9 cellular contexts compared by ENCODE assay signal in the genomic region with DNA sequence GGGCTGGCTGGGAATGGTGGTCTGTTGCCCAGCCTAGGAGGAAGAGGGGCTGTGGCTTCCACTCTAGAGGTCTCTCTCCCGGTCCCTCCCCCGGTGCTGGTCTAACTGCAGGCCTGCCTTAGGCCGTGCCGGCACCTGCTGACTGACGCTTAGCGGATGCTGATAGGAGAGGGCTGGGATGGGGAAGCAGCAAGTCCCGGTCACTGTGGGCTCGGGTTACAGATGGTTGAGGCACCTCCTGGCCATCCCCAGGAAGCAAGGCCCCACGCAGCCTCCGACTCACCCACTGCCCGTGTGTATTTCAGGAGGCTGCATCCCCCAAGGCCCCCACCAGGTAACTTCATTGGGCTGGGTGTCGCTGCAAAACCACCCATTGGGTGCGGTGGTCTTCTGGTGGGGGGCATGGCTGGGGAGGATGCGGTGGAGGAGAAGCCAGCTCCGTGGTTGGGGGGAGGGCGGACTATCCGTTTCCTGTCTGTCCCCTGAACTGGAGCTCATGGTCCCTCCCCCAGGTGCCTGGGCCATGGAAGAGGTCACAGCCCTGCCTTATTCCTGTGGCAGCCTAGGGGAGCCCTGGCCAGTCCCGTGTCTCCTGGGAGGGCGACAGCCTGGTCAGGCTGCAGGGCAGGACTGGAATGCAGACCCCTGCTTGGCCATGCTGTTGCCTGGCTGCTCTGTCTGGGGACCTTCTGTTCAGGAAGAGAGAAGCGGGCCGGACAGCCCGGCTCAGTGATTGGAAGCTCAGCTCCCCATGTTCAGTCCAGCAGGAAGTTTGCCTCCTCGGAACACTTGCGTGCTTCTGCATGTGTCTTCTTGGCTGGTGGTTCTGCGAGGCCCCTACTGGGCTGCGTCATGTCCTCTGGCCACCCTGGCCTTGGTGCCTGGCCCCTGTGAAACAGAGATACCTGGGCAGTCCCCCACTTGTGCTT.
A peak's percentile ranks its signal among the peaks of the same experiment; 100 is the strongest.
DNase-seq lines count a peak whose midpoint lies in the region; ATAC-seq and TF ChIP-seq lines count a peak whose summit lies in the region.
"Had no signal": no experiment of that assay in that cellular context is flagged by ENCODE, and none has a peak within 500 bp of the region (broad histone marks: within the 10 kb centered on the region; RNA-seq: fewer than 3 reads in every experiment).

No MANE protein-coding gene starts in this region.

- no peaks in the 10 kb centered on the region for H3K27me3 ChIP-seq in IMR-90 (ENCODE audit: control insufficient read depth, insufficient read depth, low read length)

- peak overlapping the region; percentile 97 for H3K23ac ChIP-seq in IMR-90 (ENCODE audit: low read depth, low read length)

- TF ChIP-seq POLR2A in IMR-90 (IDR thresholded peaks at IDR 0.05; ENCODE audit: low read depth, low read length) = no peak

- H3K4me1 ChIP-seq in IMR-90 (ENCODE audit: control insufficient read depth, insufficient read depth, low read length) = peaks cover 54% of the 10 kb centered on the region
- H3K4me1 ChIP-seq: HAP-1 had no signal

- peak overlapping the region; percentile 31 for H2AK9ac ChIP-seq in IMR-90 (replicated peaks; ENCODE audit: low read depth, low read length, poor library complexity)

- H3K27ac Mint-ChIP-seq in activated T-helper 1 cell treated with anti-CD3 and anti-CD28 coated beads, Interleukin-12 subunit alpha, Interleukin-12 subunit beta, Interleukin-2, Interleukin-4 antibody, amounts not matched to agents 30 ng/mL and 10 ng/mL and 1 ng/mL, durations not matched to agents 14 hours and 24 hours and 36 hours = peak overlapping the region; percentile 37
- H3K27ac Mint-ChIP-seq in mesothelial cell of epicardium = peak overlapping the region; percentile 86

- no peak for TF ChIP-seq RAD21 in IMR-90 (IDR thresholded peaks at IDR 0.05; ENCODE audit: low read length)

- 77% methylated on average over 7 of the region's 26 CpGs; no CpG with 5 or more reads in 1 of the 2 experiments for WGBS in IMR-90 (ENCODE audit: extremely low coverage in 2 of 2, insufficient read length in 1 of 2), 2 experiments

- POLR2A ChIA-PET in IMR-90 (lab: Charles Lee; ENCODE audit: unreplicated experiment) = no interaction called here

- H3K9me3 Mint-ChIP-seq in activated T-helper 1 cell treated with anti-CD3 and anti-CD28 coated beads, Interleukin-12 subunit alpha, Interleukin-12 subunit beta, Interleukin-2, Interleukin-4 antibody, amounts not matched to agents 30 ng/mL and 10 ng/mL and 1 ng/mL, durations not matched to agents 14 hours and 24 hours and 36 hours = no peaks in the 10 kb centered on the region
- no peaks in the 10 kb centered on the region for H3K9me3 Mint-ChIP-seq in mesothelial cell of epicardium

- no peak overlapping the region for H3K4me3 Mint-ChIP-seq in activated T-helper 1 cell treated with anti-CD3 and anti-CD28 coated beads, Interleukin-12 subunit alpha, Interleukin-12 subunit beta, Interleukin-2, Interleukin-4 antibody, amounts not matched to agents 30 ng/mL and 10 ng/mL and 1 ng/mL, durations not matched to agents 14 hours and 24 hours and 36 hours
- H3K4me3 Mint-ChIP-seq in mesothelial cell of epicardium = no peak overlapping the region

- H3K27me3 Mint-ChIP-seq in activated T-helper 1 cell treated with anti-CD3 and anti-CD28 coated beads, Interleukin-12 subunit alpha, Interleukin-12 subunit beta, Interleukin-2, Interleukin-4 antibody, amounts not matched to agents 30 ng/mL and 10 ng/mL and 1 ng/mL, durations not matched to agents 14 hours and 24 hours and 36 hours (ENCODE audit: insufficient read depth) = no peaks in the 10 kb centered on the region
- H3K27me3 Mint-ChIP-seq in mesothelial cell of epicardium (ENCODE audit: low read depth) = no peaks in the 10 kb centered on the region

- no peak for TF ChIP-seq CTCF in IMR-90 (conservative IDR thresholded peaks at IDR 0.05; ENCODE audit: low read depth, low read length)
- TF ChIP-seq CTCF in mesothelial cell of epicardium (IDR thresholded peaks at IDR 0.05; ENCODE audit: unreplicated experiment) = no peak

- H3K18ac ChIP-seq in IMR-90 (ENCODE audit: low read depth, low read length) = no peak overlapping the region

- peak overlapping the region; percentile 70; the same call in 1 of the 2 replicates for H2BK120ac ChIP-seq in IMR-90 (ENCODE audit: low read depth, low read length)

- dilution Hi-C loops in IMR-90 (cut with HindIII; ENCODE audit: low sequenced_read_pairs, unreplicated experiment) = no loop called here

- H4K20me1 ChIP-seq in IMR-90 (ENCODE audit: insufficient read depth, low read length) = peaks cover 76% of the 10 kb centered on the region

- no peaks in the 10 kb centered on the region for H3K9me3 ChIP-seq in IMR-90 (ENCODE audit: control insufficient read depth, insufficient read depth, low read length)
- H3K9me3 ChIP-seq: HAP-1 had no signal

- peak overlapping the region; percentile 6; the same call in 1 of the 2 replicates for H3K9ac ChIP-seq in IMR-90 (ENCODE audit: low read depth, low read length)

- peak overlapping the region; percentile 59 for H2BK5ac ChIP-seq in IMR-90 (ENCODE audit: low read depth, low read length, poor library complexity, severe bottlenecking)

- peaks cover 12% of the 10 kb centered on the region for H3K36me3 ChIP-seq in IMR-90 (ENCODE audit: control insufficient read depth, insufficient read depth, low read length)

- CTCF ChIA-PET in IMR-90 (lab: Yijun Ruan, JAX) = interaction anchor here (0.8 to 1.7 kb wide), 2 partner anchors 10 to 47 kb away, joined by 3 to 4 read pairs; no protein-coding TSS in a partner anchor

- no peak overlapping the region for H3K4me3 ChIP-seq in IMR-90 (ENCODE audit: insufficient read depth, low read depth, low read length)
- H3K4me3 ChIP-seq: HAP-1 had no signal

- peak overlapping the region; percentile 4; the same call in 1 of the 3 replicates for H2BK15ac ChIP-seq in IMR-90 (ENCODE audit: low read depth, low read length)

- peak overlapping the region; percentile 76; the same call in 1 of the 2 replicates for H4K91ac ChIP-seq in IMR-90 (ENCODE audit: insufficient read depth, low read depth, low read length)

- peak overlapping the region; percentile 39 for H3K27ac ChIP-seq in IMR-90 (ENCODE audit: insufficient read depth, low read length)

- H2BK20ac ChIP-seq in IMR-90 (ENCODE audit: low read depth, low read length) = peak overlapping the region; percentile 80

- H3K14ac ChIP-seq in IMR-90 (replicated peaks; ENCODE audit: low read depth, low read length) = peak overlapping the region; percentile 97

- H3K36me3 Mint-ChIP-seq in activated T-helper 1 cell treated with anti-CD3 and anti-CD28 coated beads, Interleukin-12 subunit alpha, Interleukin-12 subunit beta, Interleukin-2, Interleukin-4 antibody, amounts not matched to agents 30 ng/mL and 10 ng/mL and 1 ng/mL, durations not matched to agents 14 hours and 24 hours and 36 hours (ENCODE audit: low read depth) = peaks cover 1% of the 10 kb centered on the region
- H3K36me3 Mint-ChIP-seq in mesothelial cell of epicardium = no peaks in the 10 kb centered on the region

- peaks cover 28% of the 10 kb centered on the region for H3K4me1 Mint-ChIP-seq in activated T-helper 1 cell treated with anti-CD3 and anti-CD28 coated beads, Interleukin-12 subunit alpha, Interleukin-12 subunit beta, Interleukin-2, Interleukin-4 antibody, amounts not matched to agents 30 ng/mL and 10 ng/mL and 1 ng/mL, durations not matched to agents 14 hours and 24 hours and 36 hours (ENCODE audit: low read depth)
- peaks cover 47% of the 10 kb centered on the region for H3K4me1 Mint-ChIP-seq in mesothelial cell of epicardium

- H3K4ac ChIP-seq in IMR-90 (ENCODE audit: low read depth, low read length) = peak overlapping the region; percentile 96

- peak overlapping the region; percentile 97 for H2AK5ac ChIP-seq in IMR-90 (ENCODE audit: low read depth, low read length)

- no peak overlapping the region for H3K4me2 ChIP-seq in IMR-90 (ENCODE audit: low read depth, low read length)

- peak overlapping the region; percentile 55 to 81; a peak in 2 of 4 replicates for H4K8ac ChIP-seq in IMR-90 (ENCODE audit: low read depth in 2 of 2, low read length in 2 of 2)

- peaks cover 28 to 90% of the 10 kb centered on the region in 2 experiments for H3K79me1 ChIP-seq in IMR-90 (ENCODE audit: low read depth in 1 of 2, low read length in 2 of 2)

- BruUV-seq in IMR-90 (replicated peaks; lab: Mats Ljungman, UMichigan) = no TSS peak

- no peak overlapping the region for H3K56ac ChIP-seq in IMR-90 (ENCODE audit: extremely low read depth, insufficient read depth, low read length)

- H2AFZ ChIP-seq in IMR-90 (replicated peaks; ENCODE audit: low read length, poor library complexity) = peak overlapping the region; percentile 45

- ATAC-seq in IMR-90 (ENCODE audit: low read depth) = 0 out of 2 replicates have a peak, but pooled peaks have one; percentile 0
- ATAC-seq in GM18498 (IDR thresholded peaks at IDR 0.05; ENCODE audit: unreplicated experiment) = no peak
- ATAC-seq in GM18907 (IDR thresholded peaks at IDR 0.05; ENCODE audit: unreplicated experiment) = no peak
- no peak for ATAC-seq in HG03175 (IDR thresholded peaks at IDR 0.05; ENCODE audit: unreplicated experiment)

- in situ Hi-C loops in IMR-90 (cut with MboI; ENCODE audit: low sequenced_read_pairs) = loop anchor here (5.0 kb wide), 1 partner anchor 43 kb away; no protein-coding TSS in a partner anchor

- no peak overlapping the region for H4K5ac ChIP-seq in IMR-90 (ENCODE audit: low read depth, low read length)

- DNase-seq in COR-L47 (lab: John Stamatoyannopoulos, UW) = peak; percentile 27
- DNase-seq in IMR-90 = peak; percentile 80
- DNase-seq in activated T-helper 1 cell treated with anti-CD3 and anti-CD28 coated beads, Interleukin-12 subunit alpha, Interleukin-12 subunit beta, Interleukin-2, Interleukin-4 antibody, amounts not matched to agents 30 ng/mL and 10 ng/mL and 1 ng/mL, durations not matched to agents 14 hours and 24 hours and 36 hours (ENCODE audit: low spot score) = no peak
- DNase-seq in mesothelial cell of epicardium (ENCODE audit: low spot score in 2 of 2, unreplicated experiment in 2 of 2) = no peak
- no peak for DNase-seq in stimulated activated naive CD4-positive, alpha-beta T cell treated with Interleukin-2 at 50 U/mL for 16 hours (lab: John Stamatoyannopoulos, UW)

- intact Hi-C loops in IMR-90 (cut with micrococcal nuclease) = no loop called here
- intact Hi-C loops in activated T-helper 1 cell treated with anti-CD3 and anti-CD28 coated beads, Interleukin-12 subunit alpha, Interleukin-12 subunit beta, Interleukin-2, Interleukin-4 antibody, amounts not matched to agents 30 ng/mL and 10 ng/mL and 1 ng/mL, durations not matched to agents 14 hours and 24 hours and 36 hours (cut with micrococcal nuclease) = loop anchor here (2.0 kb wide), 1 partner anchor 15 kb away; no protein-coding TSS in a partner anchor

- peaks cover 37% of the 10 kb centered on the region for H3K9me1 ChIP-seq in IMR-90 (ENCODE audit: insufficient read depth, low read length)

TF ChIP-seq in IMR-90, 13 proteins besides CTCF, POLR2A, EP300 and RAD21 (continues in another document):
- TF ChIP-seq CEBPB (IDR thresholded peaks at IDR 0.05; ENCODE audit: low read depth, low read length) (no peak), SMC3 (IDR thresholded peaks at IDR 0.05; ENCODE audit: low read depth, low read length) (no peak)

Comparison
In these comparisons a context has a peak if more than half of its experiments do, and no peak if none do; other contexts are left out.
1. DNase-seq: peak in COR-L47 (single experiment) and IMR-90 (single experiment); none in activated T-helper 1 cell treated with anti-CD3 and anti-CD28 coated beads, Interleukin-12 subunit alpha, Interleukin-12 subunit beta, Interleukin-2, Interleukin-4 antibody, amounts not matched to agents 30 ng/mL and 10 ng/mL and 1 ng/mL, durations not matched to agents 14 hours and 24 hours and 36 hours (single experiment), mesothelial cell of epicardium (0 of 2) and stimulated activated naive CD4-positive, alpha-beta T cell treated with Interleukin-2 at 50 U/mL for 16 hours (single experiment).